Comparison of ENCODE assay signal across 8 cellular contexts in the genomic region with DNA sequence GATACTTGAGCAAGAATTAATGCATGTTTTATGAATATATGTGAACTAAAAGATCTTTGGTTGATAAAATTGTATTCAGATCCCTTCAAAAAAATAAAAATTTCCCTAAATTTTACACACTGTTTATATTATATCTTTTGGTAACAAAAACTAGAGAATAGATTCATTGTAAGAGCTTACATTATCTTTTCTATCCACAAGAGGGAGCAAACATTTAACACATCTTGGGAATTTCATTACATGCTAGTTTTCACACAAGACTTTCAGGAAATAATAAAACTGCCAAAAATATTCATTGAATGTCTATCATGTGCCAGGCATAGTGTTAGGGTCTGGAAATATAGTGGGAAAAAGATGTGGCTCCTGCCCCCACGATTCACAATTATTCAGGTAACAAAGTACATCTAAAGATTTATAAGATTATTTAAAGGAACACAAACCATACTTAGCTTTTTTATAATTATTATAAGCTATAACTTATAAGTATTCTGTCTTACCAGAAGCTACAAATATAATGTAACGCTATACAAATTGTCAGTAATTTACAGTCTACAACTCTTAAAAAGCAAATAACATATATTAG. TPM values are rescaled to one million over a fixed set of nuclear protein-coding genes. Genes with fewer than 3 reads are reported as not detected.
DNase-seq lines count a peak whose midpoint lies in the region; TF ChIP-seq lines count a peak whose summit lies in the region.

No MANE protein-coding gene starts in this region.

- H3K36me3 ChIP-seq in mesendoderm (ENCODE audit: control insufficient read depth, insufficient read depth, low read length), result no peaks in the 10 kb centered on the region

- no peak overlapping the region for H3K4ac ChIP-seq in mesendoderm (ENCODE audit: low read depth, low read length)

- no peak overlapping the region for H3K27ac ChIP-seq in mesendoderm (ENCODE audit: low read depth, low read length)

- no peak overlapping the region for H3K9ac ChIP-seq in mesendoderm (ENCODE audit: low read length)

- peaks cover 3% of the 10 kb centered on the region for H3K79me2 ChIP-seq in mesendoderm (ENCODE audit: control insufficient read depth, insufficient read depth, low read length)

- no peak overlapping the region for H4K8ac ChIP-seq in mesendoderm (ENCODE audit: low read depth, low read length)

- no peak overlapping the region for H3K23ac ChIP-seq in mesendoderm (ENCODE audit: low read length)

- H3K79me1 ChIP-seq in mesendoderm (ENCODE audit: low read length), result peaks cover 1% of the 10 kb centered on the region

- H3K27me3 ChIP-seq in mesendoderm (ENCODE audit: insufficient read depth, low read length, poor library complexity), result no peaks in the 10 kb centered on the region

- TF ChIP-seq CTCF in cardiac fibroblast (IDR thresholded peaks at IDR 0.05; ENCODE audit: low read depth, low read length), result peak; percentile 45

- no peak overlapping the region for H2BK15ac ChIP-seq in mesendoderm (replicated peaks; ENCODE audit: low read depth)

- H3K4me3 ChIP-seq in cardiac fibroblast (replicated peaks in 1 of 2; ENCODE audit: low read depth in 2 of 2, low read length in 2 of 2), result no peak overlapping the region
- no peak overlapping the region for H3K4me3 ChIP-seq in mesendoderm (ENCODE audit: low read length)

- no peak overlapping the region for H3K56ac ChIP-seq in mesendoderm (ENCODE audit: low read length)

- H2BK5ac ChIP-seq in mesendoderm (ENCODE audit: low read length), result no peak overlapping the region

- H3K18ac ChIP-seq in mesendoderm (ENCODE audit: low read length), result no peak overlapping the region

- WGBS in mesendoderm (ENCODE audit: extremely low coverage, insufficient coverage, low lambda C conversion rate), result no CpG with 5 or more reads among the region's 2 CpGs

- no peak overlapping the region for H3K4me2 ChIP-seq in mesendoderm (ENCODE audit: low read length)

- H2BK120ac ChIP-seq in mesendoderm (ENCODE audit: low read depth, low read length), result no peak overlapping the region

- DNase-seq in NCI-H2171 treated with DMSO at 0.1 percent for 48 hours (lab: John Stamatoyannopoulos, UW) (peak; percentile 41), NCI-H2171 (lab: John Stamatoyannopoulos, UW) (no peak), NCI-H2081 treated with DMSO at 0.1 percent for 48 hours (lab: John Stamatoyannopoulos, UW) (peak; percentile 43), cardiac fibroblast (ENCODE audit: low read depth in 2 of 2) (peak; percentile 68 to 69), mesendoderm (peak; percentile 26), NK-92 (lab: John Stamatoyannopoulos, UW; ENCODE audit: unreplicated experiment) (no peak), mucosa of gallbladder (ENCODE audit: low spot score) (no peak)
- DNase-seq in stimulated activated CD8-positive, alpha-beta memory T cell treated with anti-CD3 and anti-CD28 coated beads, Interleukin-4, amount 100 ng/mL, for 48 hours, result no peak

- no peaks in the 10 kb centered on the region for H3K4me1 ChIP-seq in mesendoderm (ENCODE audit: control insufficient read depth, low read depth, low read length)

- H4K5ac ChIP-seq in mesendoderm (ENCODE audit: low read length), result no peak overlapping the region

- H2AK5ac ChIP-seq in mesendoderm (ENCODE audit: low read length), result no peak overlapping the region

RNA-seq across cellular contexts. Expression of a gene that starts 30.6 kb away (rescaled TPM):
- 30.1 TPM for polyA plus RNA-seq in mesendoderm (2013, experiment 1 of 2)
- polyA plus RNA-seq in mesendoderm (2013, experiment 2 of 2), result 30.7 TPM
- total RNA-seq in mucosa of gallbladder, result 40.5 TPM

RNA-seq across cellular contexts. Expression of a gene that starts 40.6 kb away (rescaled TPM):
- polyA plus RNA-seq in mesendoderm (2013, experiment 1 of 2), result 0.10 TPM
- polyA plus RNA-seq in mesendoderm (2013, experiment 2 of 2), result 0.03 TPM
- total RNA-seq in mucosa of gallbladder, result 9.0 TPM

Comparison
In these comparisons a context has a peak if more than half of its experiments do, and no peak if none do; other contexts are left out.
1. DNase-seq: peak in NCI-H2171 treated with DMSO at 0.1 percent for 48 hours (single experiment), NCI-H2081 treated with DMSO at 0.1 percent for 48 hours (single experiment), cardiac fibroblast (2 of 2) and mesendoderm (single experiment); none in NCI-H2171 (single experiment), NK-92 (single experiment), stimulated activated CD8-positive, alpha-beta memory T cell treated with anti-CD3 and anti-CD28 coated beads, Interleukin-4, amount 100 ng/mL, for 48 hours (single experiment) and mucosa of gallbladder (single experiment).